Comparison of ENCODE assay signal across 12 cellular contexts in the genomic region with DNA sequence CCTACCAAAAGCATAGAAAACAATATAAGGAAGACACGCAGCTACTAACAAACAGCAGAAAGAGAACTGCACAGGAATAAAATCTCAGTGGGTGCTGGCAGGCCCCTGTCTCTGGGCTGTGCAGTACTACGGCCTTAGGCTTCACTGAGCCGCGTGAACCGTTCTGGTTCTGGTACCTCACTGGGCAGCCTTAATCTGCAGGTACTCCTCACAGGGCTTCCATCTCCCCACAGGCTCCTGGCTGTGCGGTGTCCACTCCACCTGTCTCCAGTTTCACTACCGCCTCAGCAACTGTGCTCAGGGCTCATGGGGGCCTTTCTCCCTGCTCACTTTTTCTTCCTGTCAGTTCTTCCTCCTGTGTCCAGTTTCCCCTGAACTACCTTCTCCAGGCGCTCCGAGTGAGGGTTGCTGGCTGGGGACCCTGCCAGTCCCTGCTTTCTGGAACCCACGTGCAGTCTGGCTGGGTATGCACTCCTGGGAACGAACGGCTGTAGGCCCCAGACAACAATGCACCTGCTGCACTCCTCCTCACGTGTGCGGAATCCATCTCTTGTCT.
A peak's percentile ranks its signal among the peaks of the same experiment; 100 is the strongest.
DNase-seq lines count a peak whose midpoint lies in the region; ATAC-seq and TF ChIP-seq lines count a peak whose summit lies in the region.
"Had no signal": no experiment of that assay in that cellular context is flagged by ENCODE, and none has a peak within 500 bp of the region (broad histone marks: within the 10 kb centered on the region; RNA-seq: fewer than 3 reads in every experiment).

No MANE protein-coding gene starts in this region.

- H3K27me3 Mint-ChIP-seq in WTC11 (ENCODE audit: low read depth) (no peaks in the 10 kb centered on the region), neural crest cell (ENCODE audit: low read depth) (peaks cover 3% of the 10 kb centered on the region)
- H3K27me3 Mint-ChIP-seq: activated CD4-positive, alpha-beta T cell treated with anti-CD3 and anti-CD28 coated beads, Interleukin-2, amount 10 ng/mL, durations not matched to agents 7 days and 5 days had no signal

- TF ChIP-seq CTCF in WTC11 (IDR thresholded peaks at IDR 0.05) (no peak), esophagus squamous epithelium (IDR thresholded peaks at IDR 0.05) (no peak), neural crest cell (conservative IDR thresholded peaks at IDR 0.05) (no peak), tibial artery (IDR thresholded peaks at IDR 0.05) (no peak)

- H3K9me3 Mint-ChIP-seq in WTC11 (no peaks in the 10 kb centered on the region), neural crest cell (no peaks in the 10 kb centered on the region)
- H3K9me3 Mint-ChIP-seq: activated CD4-positive, alpha-beta T cell treated with anti-CD3 and anti-CD28 coated beads, Interleukin-2, amount 10 ng/mL, durations not matched to agents 7 days and 5 days; H9 had no signal

- CTCF ChIA-PET in WTC11 (lab: Charles Lee): no interaction called here

- 74 to 90% methylated on average over 14 of the region's 14 CpGs for WGBS in esophagus squamous epithelium, 2 donors

- no peaks in the 10 kb centered on the region for H3K36me3 ChIP-seq in esophagus squamous epithelium
- no peaks in the 10 kb centered on the region for H3K36me3 ChIP-seq in tibial artery

- intact Hi-C loops in esophagus squamous epithelium (cut with DNase I): no loop called here
- intact Hi-C loops in tibial artery (cut with DNase I; ENCODE audit: low total_unique reads): no loop called here

- H3K27ac ChIP-seq in esophagus squamous epithelium: peak overlapping the region; percentile 12 to 73 (median 36)
- H3K27ac ChIP-seq in tibial artery: peak overlapping the region; percentile 88 to 92
- H3K27ac ChIP-seq: RWPE1 had no signal

- H3K4me1 ChIP-seq in esophagus squamous epithelium (peaks cover 0 to 21% (median 0%) of the 10 kb centered on the region in 3 donors), tibial artery (peaks cover 0 to 65% (median 42%) of the 10 kb centered on the region in 4 donors)

- H3K36me3 Mint-ChIP-seq in WTC11: no peaks in the 10 kb centered on the region
- no peaks in the 10 kb centered on the region for H3K36me3 Mint-ChIP-seq in neural crest cell (ENCODE audit: low read depth)

- H3K27me3 ChIP-seq in esophagus squamous epithelium: no peaks in the 10 kb centered on the region
- no peaks in the 10 kb centered on the region for H3K27me3 ChIP-seq in tibial artery

- POLR2A ChIA-PET in WTC11 (lab: Charles Lee): no interaction called here

- DNase-seq in WTC11 (ENCODE audit: low spot score) (no peak), esophagus squamous epithelium (lab: John Stamatoyannopoulos, UW) (no peak), neural crest cell (ENCODE audit: low read depth, low spot score) (no peak), tibial artery (peak in 1 of 2 donors; percentile 61), KG1 (lab: John Stamatoyannopoulos, UW) (no peak), inferior parietal cortex (ENCODE audit: extremely low spot score) (no peak)
- DNase-seq: activated CD4-positive, alpha-beta T cell treated with anti-CD3 and anti-CD28 coated beads, Interleukin-2, amount 10 ng/mL, durations not matched to agents 7 days and 5 days; DMS79; H9; stimulated activated CD8-positive, alpha-beta memory T cell treated with anti-CD3 and anti-CD28 coated beads, Interleukin-4, amount 100 ng/mL, for 48 hours had no signal

- H3K4me1 Mint-ChIP-seq in WTC11 (0 out of 2 replicates have a peak, but pooled peaks cover 3% of the 10 kb centered on the region), neural crest cell (peaks cover 27% of the 10 kb centered on the region)

- no peak for TF ChIP-seq POLR2A in esophagus squamous epithelium (IDR thresholded peaks at IDR 0.05)

- H3K27ac Mint-ChIP-seq in WTC11 (peak overlapping the region; percentile 68; the same call in 1 of the 2 replicates), neural crest cell (ENCODE audit: unreplicated experiment) (peak overlapping the region; percentile 20)

- H3K9me3 ChIP-seq in esophagus squamous epithelium: no peaks in the 10 kb centered on the region
- no peaks in the 10 kb centered on the region for H3K9me3 ChIP-seq in tibial artery

- H3K4me3 ChIP-seq in esophagus squamous epithelium: no peak overlapping the region
- H3K4me3 ChIP-seq in tibial artery: no peak overlapping the region

- ATAC-seq in WTC11 (no peak), HG02973 (IDR thresholded peaks at IDR 0.05; ENCODE audit: unreplicated experiment) (no peak)

- H3K4me3 Mint-ChIP-seq in WTC11: no peak overlapping the region
- no peak overlapping the region for H3K4me3 Mint-ChIP-seq in neural crest cell
- H3K4me3 Mint-ChIP-seq: activated CD4-positive, alpha-beta T cell treated with anti-CD3 and anti-CD28 coated beads, Interleukin-2, amount 10 ng/mL, durations not matched to agents 7 days and 5 days; H9 had no signal

TF ChIP-seq in WTC11, 78 proteins besides CTCF, POLR2A, EP300 and RAD21 (continues in another document):
- TF ChIP-seq, protein P1, sequence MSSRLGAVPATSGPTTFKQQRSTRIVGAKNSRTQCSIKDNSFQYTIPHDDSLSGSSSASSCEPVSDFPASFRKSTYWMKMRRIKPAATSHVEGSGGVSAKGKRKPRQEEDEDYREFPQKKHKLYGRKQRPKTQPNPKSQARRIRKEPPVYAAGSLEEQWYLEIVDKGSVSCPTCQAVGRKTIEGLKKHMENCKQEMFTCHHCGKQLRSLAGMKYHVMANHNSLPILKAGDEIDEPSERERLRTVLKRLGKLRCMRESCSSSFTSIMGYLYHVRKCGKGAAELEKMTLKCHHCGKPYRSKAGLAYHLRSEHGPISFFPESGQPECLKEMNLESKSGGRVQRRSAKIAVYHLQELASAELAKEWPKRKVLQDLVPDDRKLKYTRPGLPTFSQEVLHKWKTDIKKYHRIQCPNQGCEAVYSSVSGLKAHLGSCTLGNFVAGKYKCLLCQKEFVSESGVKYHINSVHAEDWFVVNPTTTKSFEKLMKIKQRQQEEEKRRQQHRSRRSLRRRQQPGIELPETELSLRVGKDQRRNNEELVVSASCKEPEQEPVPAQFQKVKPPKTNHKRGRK (CRISPR knock-in tag; IDR thresholded peaks at IDR 0.05; ENCODE audit: borderline replicate concordance): no peak
- TF ChIP-seq ZNF263 (CRISPR knock-in tag; IDR thresholded peaks at IDR 0.05; ENCODE audit: low read depth): no peak
- no peak for TF ChIP-seq ZNF138 (CRISPR knock-in tag; conservative IDR thresholded peaks at IDR 0.05)
- no peak for TF ChIP-seq ELF4 (CRISPR knock-in tag; IDR thresholded peaks at IDR 0.05; ENCODE audit: low read depth)
- no peak for TF ChIP-seq ZNF219 (CRISPR knock-in tag; IDR thresholded peaks at IDR 0.05; ENCODE audit: borderline replicate concordance)
- no peak for TF ChIP-seq KAT7 (CRISPR knock-in tag; IDR thresholded peaks at IDR 0.05; ENCODE audit: borderline replicate concordance)
- TF ChIP-seq, protein P2, sequence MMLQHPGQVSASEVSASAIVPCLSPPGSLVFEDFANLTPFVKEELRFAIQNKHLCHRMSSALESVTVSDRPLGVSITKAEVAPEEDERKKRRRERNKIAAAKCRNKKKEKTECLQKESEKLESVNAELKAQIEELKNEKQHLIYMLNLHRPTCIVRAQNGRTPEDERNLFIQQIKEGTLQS (CRISPR knock-in tag; conservative IDR thresholded peaks at IDR 0.05): no peak
- no peak for TF ChIP-seq FOXK1 (CRISPR knock-in tag; IDR thresholded peaks at IDR 0.05)
- no peak for TF ChIP-seq ZBTB21 (CRISPR knock-in tag; IDR thresholded peaks at IDR 0.05; ENCODE audit: borderline replicate concordance)
- TF ChIP-seq, protein P3, sequence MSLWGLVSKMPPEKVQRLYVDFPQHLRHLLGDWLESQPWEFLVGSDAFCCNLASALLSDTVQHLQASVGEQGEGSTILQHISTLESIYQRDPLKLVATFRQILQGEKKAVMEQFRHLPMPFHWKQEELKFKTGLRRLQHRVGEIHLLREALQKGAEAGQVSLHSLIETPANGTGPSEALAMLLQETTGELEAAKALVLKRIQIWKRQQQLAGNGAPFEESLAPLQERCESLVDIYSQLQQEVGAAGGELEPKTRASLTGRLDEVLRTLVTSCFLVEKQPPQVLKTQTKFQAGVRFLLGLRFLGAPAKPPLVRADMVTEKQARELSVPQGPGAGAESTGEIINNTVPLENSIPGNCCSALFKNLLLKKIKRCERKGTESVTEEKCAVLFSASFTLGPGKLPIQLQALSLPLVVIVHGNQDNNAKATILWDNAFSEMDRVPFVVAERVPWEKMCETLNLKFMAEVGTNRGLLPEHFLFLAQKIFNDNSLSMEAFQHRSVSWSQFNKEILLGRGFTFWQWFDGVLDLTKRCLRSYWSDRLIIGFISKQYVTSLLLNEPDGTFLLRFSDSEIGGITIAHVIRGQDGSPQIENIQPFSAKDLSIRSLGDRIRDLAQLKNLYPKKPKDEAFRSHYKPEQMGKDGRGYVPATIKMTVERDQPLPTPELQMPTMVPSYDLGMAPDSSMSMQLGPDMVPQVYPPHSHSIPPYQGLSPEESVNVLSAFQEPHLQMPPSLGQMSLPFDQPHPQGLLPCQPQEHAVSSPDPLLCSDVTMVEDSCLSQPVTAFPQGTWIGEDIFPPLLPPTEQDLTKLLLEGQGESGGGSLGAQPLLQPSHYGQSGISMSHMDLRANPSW (CRISPR knock-in tag; conservative IDR thresholded peaks at IDR 0.05; ENCODE audit: low read depth): no peak
- no peak for TF ChIP-seq ZNF121 (CRISPR knock-in tag; IDR thresholded peaks at IDR 0.05)
- TF ChIP-seq ESRRA (CRISPR knock-in tag; IDR thresholded peaks at IDR 0.05; ENCODE audit: borderline replicate concordance): no peak
